ENCODE assay signal across 8 cellular contexts in the genomic region with DNA sequence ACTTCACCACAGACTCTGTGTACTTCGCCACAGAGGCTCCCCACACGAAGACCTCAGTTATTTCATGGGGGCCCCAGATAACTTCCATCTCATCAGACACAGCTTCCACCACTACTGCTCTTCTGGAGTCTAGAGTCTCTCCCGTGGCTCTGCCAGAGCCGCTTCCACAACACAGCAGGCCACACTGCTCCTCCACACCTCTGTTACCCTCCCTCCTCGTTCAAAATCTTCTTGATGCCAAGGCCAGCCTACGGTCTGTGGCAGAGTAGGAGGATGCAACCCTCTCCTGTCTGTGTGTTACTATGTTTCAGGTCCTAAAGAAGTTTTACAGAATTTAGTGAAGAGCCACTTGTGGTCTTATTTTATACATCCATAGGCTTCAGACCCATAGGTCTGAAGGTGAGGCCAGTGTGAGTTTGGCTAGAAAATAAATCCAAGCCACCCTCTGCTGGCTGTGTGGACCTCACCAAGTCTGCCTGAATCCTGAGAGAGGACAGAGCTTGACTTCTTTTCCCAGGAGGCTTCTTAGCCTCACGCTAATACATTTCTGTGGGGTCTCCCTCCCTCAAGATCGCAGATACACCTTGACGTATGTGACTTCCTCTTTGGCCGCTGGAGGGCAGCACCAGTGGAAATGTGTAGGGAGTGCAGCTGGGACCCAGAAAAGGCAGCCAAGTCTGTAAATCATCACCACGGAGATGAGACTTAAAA.
A peak's percentile ranks its signal among the peaks of the same experiment; 100 is the strongest.
DNase-seq lines count a peak whose midpoint lies in the region; ATAC-seq and TF ChIP-seq lines count a peak whose summit lies in the region.

No MANE protein-coding gene starts in this region.

- TF ChIP-seq CTCF in coronary artery (IDR thresholded peaks at IDR 0.05) = no peak

- no peak overlapping the region for H3K27ac ChIP-seq in coronary artery

- H3K36me3 Mint-ChIP-seq in activated naive CD8-positive, alpha-beta T cell treated with anti-CD3 and anti-CD28 coated beads, Interleukin-2, amount 50 U/mL, for 24 hours (ENCODE audit: low read depth) = no peaks in the 10 kb centered on the region

- in situ Hi-C loops in Caki2 (cut with HindIII; ENCODE audit: low pct_unique_long_range_greater_than_20kb, low sequenced_read_pairs) = no loop called here

- ATAC-seq in GM18861 (IDR thresholded peaks at IDR 0.05; ENCODE audit: unreplicated experiment) = peak; percentile 94
- ATAC-seq in HG02943 (IDR thresholded peaks at IDR 0.05; ENCODE audit: low read depth, unreplicated experiment) = peak; percentile 95
- peak; percentile 54 for ATAC-seq in activated naive CD8-positive, alpha-beta T cell treated with anti-CD3 and anti-CD28 coated beads, Interleukin-2, amount 50 U/mL, for 24 hours
- ATAC-seq in left lobe of liver = peak; percentile 86

- peak; percentile 47 for DNase-seq in Caki2 (ENCODE audit: low read depth)
- peak; percentile 7 for DNase-seq in NCI-H226
- DNase-seq in activated naive CD8-positive, alpha-beta T cell treated with anti-CD3 and anti-CD28 coated beads, Interleukin-2, amount 50 U/mL, for 24 hours = peak; percentile 54
- DNase-seq in left lobe of liver (ENCODE audit: low spot score) = no peak
- no peak for DNase-seq in coronary artery (ENCODE audit: low spot score)
- DNase-seq in GM19238 (ENCODE audit: insufficient read length, low spot score) = no peak

- H3K4me3 ChIP-seq in coronary artery = no peak overlapping the region

- H3K9me3 Mint-ChIP-seq in activated naive CD8-positive, alpha-beta T cell treated with anti-CD3 and anti-CD28 coated beads, Interleukin-2, amount 50 U/mL, for 24 hours = no peaks in the 10 kb centered on the region

- no peak overlapping the region for H3K4me3 Mint-ChIP-seq in activated naive CD8-positive, alpha-beta T cell treated with anti-CD3 and anti-CD28 coated beads, Interleukin-2, amount 50 U/mL, for 24 hours

- peaks cover 4% of the 10 kb centered on the region for H3K27me3 Mint-ChIP-seq in activated naive CD8-positive, alpha-beta T cell treated with anti-CD3 and anti-CD28 coated beads, Interleukin-2, amount 50 U/mL, for 24 hours

- no peak overlapping the region for H3K27ac Mint-ChIP-seq in activated naive CD8-positive, alpha-beta T cell treated with anti-CD3 and anti-CD28 coated beads, Interleukin-2, amount 50 U/mL, for 24 hours

- H3K4me1 Mint-ChIP-seq in activated naive CD8-positive, alpha-beta T cell treated with anti-CD3 and anti-CD28 coated beads, Interleukin-2, amount 50 U/mL, for 24 hours = no peaks in the 10 kb centered on the region

Comparison
In these comparisons a context has a peak if more than half of its experiments do, and no peak if none do; other contexts are left out.
1. DNase-seq: peak in Caki2 (single experiment), NCI-H226 (single experiment) and activated naive CD8-positive, alpha-beta T cell treated with anti-CD3 and anti-CD28 coated beads, Interleukin-2, amount 50 U/mL, for 24 hours (single experiment); none in left lobe of liver (single experiment), coronary artery (single experiment) and GM19238 (single experiment).
2. Peak in every context shown above with its lines, with median percentiles within 50 percentile points of each other: ATAC-seq.